Comparison of ENCODE assay signal across 1 cellular context in genomic region chr17:79803997-79804855, GRCh38.
TF ChIP-seq lines count a peak whose summit lies in the region.

No MANE protein-coding gene starts in this region.

TF ChIP-seq in HepG2, 621 proteins besides CTCF, POLR2A, EP300 and RAD21 (continued from another document and continues in another):
- TF ChIP-seq ZBTB37 (CRISPR knock-in tag; IDR thresholded peaks at IDR 0.05): no peak
- peak; percentile 50; the same call in 1 of the 2 replicates for TF ChIP-seq SP2 (CRISPR knock-in tag; IDR thresholded peaks at IDR 0.05)
- TF ChIP-seq TSC22D2 (CRISPR knock-in tag; IDR thresholded peaks at IDR 0.05; ENCODE audit: borderline replicate concordance): peak; percentile 87
- TF ChIP-seq ZNF20 (CRISPR knock-in tag; IDR thresholded peaks at IDR 0.05): peak; percentile 77; the same call in 1 of the 2 replicates
- peak; percentile 33; the same call in 1 of the 2 replicates for TF ChIP-seq NAIF1 (CRISPR knock-in tag; IDR thresholded peaks at IDR 0.05; ENCODE audit: borderline replicate concordance)
- TF ChIP-seq CREM (IDR thresholded peaks at IDR 0.05): no peak
- TF ChIP-seq CREM (CRISPR knock-in tag; IDR thresholded peaks at IDR 0.05): no peak
- TF ChIP-seq TCF7 (IDR thresholded peaks at IDR 0.05; ENCODE audit: low read depth): no peak
- TF ChIP-seq MTA1 (CRISPR knock-in tag; IDR thresholded peaks at IDR 0.05; ENCODE audit: borderline replicate concordance): peak; percentile 57
- TF ChIP-seq ZNF883 (CRISPR knock-in tag; IDR thresholded peaks at IDR 0.05; ENCODE audit: not compliant biosample characterization): peak; percentile 98
- no peak; the same call in 1 of the 2 replicates for TF ChIP-seq FOSL2 (CRISPR knock-in tag; IDR thresholded peaks at IDR 0.05)
- peak; percentile 96 for TF ChIP-seq IKZF4 (CRISPR knock-in tag; IDR thresholded peaks at IDR 0.05; ENCODE audit: borderline replicate concordance, low read depth, not compliant biosample characterization)
- peak; percentile 56; the same call in 1 of the 2 replicates for TF ChIP-seq ZKSCAN8 (CRISPR knock-in tag; IDR thresholded peaks at IDR 0.05; ENCODE audit: borderline replicate concordance)
- TF ChIP-seq SP1 (IDR thresholded peaks at IDR 0.05): no peak
- 0 out of 2 replicates have a peak, but pooled peaks have one; percentile 25 for TF ChIP-seq SP1 (CRISPR knock-in tag; IDR thresholded peaks at IDR 0.05)
- TF ChIP-seq, protein P1, sequence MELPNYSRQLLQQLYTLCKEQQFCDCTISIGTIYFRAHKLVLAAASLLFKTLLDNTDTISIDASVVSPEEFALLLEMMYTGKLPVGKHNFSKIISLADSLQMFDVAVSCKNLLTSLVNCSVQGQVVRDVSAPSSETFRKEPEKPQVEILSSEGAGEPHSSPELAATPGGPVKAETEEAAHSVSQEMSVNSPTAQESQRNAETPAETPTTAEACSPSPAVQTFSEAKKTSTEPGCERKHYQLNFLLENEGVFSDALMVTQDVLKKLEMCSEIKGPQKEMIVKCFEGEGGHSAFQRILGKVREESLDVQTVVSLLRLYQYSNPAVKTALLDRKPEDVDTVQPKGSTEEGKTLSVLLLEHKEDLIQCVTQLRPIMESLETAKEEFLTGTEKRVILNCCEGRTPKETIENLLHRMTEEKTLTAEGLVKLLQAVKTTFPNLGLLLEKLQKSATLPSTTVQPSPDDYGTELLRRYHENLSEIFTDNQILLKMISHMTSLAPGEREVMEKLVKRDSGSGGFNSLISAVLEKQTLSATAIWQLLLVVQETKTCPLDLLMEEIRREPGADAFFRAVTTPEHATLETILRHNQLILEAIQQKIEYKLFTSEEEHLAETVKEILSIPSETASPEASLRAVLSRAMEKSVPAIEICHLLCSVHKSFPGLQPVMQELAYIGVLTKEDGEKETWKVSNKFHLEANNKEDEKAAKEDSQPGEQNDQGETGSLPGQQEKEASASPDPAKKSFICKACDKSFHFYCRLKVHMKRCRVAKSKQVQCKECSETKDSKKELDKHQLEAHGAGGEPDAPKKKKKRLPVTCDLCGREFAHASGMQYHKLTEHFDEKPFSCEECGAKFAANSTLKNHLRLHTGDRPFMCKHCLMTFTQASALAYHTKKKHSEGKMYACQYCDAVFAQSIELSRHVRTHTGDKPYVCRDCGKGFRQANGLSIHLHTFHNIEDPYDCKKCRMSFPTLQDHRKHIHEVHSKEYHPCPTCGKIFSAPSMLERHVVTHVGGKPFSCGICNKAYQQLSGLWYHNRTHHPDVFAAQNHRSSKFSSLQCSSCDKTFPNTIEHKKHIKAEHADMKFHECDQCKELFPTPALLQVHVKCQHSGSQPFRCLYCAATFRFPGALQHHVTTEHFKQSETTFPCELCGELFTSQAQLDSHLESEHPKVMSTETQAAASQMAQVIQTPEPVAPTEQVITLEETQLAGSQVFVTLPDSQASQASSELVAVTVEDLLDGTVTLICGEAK (IDR thresholded peaks at IDR 0.05): no peak
- TF ChIP-seq, protein P1 (CRISPR knock-in tag; IDR thresholded peaks at IDR 0.05): peak; percentile 92
- no peak for TF ChIP-seq ZNF207 (IDR thresholded peaks at IDR 0.05; ENCODE audit: borderline replicate concordance)
- TF ChIP-seq ZUFSP (CRISPR knock-in tag; IDR thresholded peaks at IDR 0.05; ENCODE audit: borderline replicate concordance): no peak
- TF ChIP-seq ZNF572 (CRISPR knock-in tag; IDR thresholded peaks at IDR 0.05): 0 out of 2 replicates have a peak, but pooled peaks have one; percentile 7
- no peak for TF ChIP-seq DMTF1 (CRISPR knock-in tag; IDR thresholded peaks at IDR 0.05)
- TF ChIP-seq ZNF224 (CRISPR knock-in tag; IDR thresholded peaks at IDR 0.05): peak; percentile 31
- TF ChIP-seq ZNF737 (CRISPR knock-in tag; IDR thresholded peaks at IDR 0.05; ENCODE audit: borderline replicate concordance): peak; percentile 74; the same call in 1 of the 2 replicates
- TF ChIP-seq ETV5 (CRISPR knock-in tag; IDR thresholded peaks at IDR 0.05; ENCODE audit: borderline replicate concordance): peak; percentile 62
- peak; percentile 90 for TF ChIP-seq ERF (CRISPR knock-in tag; IDR thresholded peaks at IDR 0.05)
- peak; percentile 81 for TF ChIP-seq THAP11 (CRISPR knock-in tag; IDR thresholded peaks at IDR 0.05)
- TF ChIP-seq TAF1 (CRISPR knock-in tag; IDR thresholded peaks at IDR 0.05): peak; percentile 43; the same call in 1 of the 2 replicates
- peak; percentile 52 for TF ChIP-seq HNRNPLL (IDR thresholded peaks at IDR 0.05; ENCODE audit: low read depth, low read length, poor library complexity, severe bottlenecking)
- TF ChIP-seq BRD4 (CRISPR knock-in tag; IDR thresholded peaks at IDR 0.05): no peak
- TF ChIP-seq, protein P2, sequence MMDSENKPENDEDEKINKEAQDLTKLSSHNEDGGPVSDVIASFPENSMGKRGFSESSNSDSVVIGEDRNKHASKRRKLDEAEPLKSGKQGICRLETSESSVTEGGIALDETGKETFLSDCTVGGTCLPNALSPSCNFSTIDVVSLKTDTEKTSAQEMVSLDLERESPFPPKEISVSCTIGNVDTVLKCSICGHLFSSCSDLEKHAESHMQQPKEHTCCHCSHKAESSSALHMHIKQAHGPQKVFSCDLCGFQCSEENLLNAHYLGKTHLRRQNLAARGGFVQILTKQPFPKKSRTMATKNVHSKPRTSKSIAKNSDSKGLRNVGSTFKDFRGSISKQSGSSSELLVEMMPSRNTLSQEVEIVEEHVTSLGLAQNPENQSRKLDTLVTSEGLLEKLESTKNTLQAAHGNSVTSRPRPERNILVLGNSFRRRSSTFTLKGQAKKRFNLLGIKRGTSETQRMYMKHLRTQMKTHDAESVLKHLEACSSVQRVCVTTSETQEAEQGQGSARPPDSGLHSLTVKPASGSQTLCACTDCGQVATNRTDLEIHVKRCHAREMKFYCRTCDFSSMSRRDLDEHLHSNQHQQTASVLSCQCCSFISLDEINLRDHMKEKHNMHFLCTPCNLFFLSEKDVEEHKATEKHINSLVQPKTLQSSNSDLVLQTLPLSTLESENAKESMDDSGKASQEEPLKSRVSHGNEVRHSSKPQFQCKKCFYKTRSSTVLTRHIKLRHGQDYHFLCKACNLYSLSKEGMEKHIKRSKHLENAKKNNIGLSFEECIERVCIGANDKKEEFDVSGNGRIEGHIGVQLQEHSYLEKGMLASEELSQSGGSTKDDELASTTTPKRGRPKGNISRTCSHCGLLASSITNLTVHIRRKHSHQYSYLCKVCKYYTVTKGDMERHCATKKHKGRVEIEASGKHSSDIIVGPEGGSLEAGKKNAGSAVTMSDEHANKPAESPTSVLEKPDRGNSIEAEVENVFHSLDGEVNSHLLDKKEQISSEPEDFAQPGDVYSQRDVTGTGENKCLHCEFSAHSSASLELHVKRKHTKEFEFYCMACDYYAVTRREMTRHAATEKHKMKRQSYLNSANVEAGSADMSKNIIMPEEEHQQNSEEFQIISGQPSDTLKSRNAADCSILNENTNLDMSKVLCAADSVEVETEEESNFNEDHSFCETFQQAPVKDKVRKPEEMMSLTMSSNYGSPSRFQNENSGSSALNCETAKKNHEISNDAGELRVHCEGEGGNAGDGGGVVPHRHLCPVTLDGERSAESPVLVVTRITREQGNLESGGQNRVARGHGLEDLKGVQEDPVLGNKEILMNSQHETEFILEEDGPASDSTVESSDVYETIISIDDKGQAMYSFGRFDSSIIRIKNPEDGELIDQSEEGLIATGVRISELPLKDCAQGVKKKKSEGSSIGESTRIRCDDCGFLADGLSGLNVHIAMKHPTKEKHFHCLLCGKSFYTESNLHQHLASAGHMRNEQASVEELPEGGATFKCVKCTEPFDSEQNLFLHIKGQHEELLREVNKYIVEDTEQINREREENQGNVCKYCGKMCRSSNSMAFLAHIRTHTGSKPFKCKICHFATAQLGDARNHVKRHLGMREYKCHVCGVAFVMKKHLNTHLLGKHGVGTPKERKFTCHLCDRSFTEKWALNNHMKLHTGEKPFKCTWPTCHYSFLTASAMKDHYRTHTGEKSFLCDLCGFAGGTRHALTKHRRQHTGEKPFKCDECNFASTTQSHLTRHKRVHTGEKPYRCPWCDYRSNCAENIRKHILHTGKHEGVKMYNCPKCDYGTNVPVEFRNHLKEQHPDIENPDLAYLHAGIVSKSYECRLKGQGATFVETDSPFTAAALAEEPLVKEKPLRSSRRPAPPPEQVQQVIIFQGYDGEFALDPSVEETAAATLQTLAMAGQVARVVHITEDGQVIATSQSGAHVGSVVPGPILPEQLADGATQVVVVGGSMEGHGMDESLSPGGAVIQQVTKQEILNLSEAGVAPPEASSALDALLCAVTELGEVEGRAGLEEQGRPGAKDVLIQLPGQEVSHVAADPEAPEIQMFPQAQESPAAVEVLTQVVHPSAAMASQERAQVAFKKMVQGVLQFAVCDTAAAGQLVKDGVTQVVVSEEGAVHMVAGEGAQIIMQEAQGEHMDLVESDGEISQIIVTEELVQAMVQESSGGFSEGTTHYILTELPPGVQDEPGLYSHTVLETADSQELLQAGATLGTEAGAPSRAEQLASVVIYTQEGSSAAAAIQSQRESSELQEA (CRISPR knock-in tag; IDR thresholded peaks at IDR 0.05; ENCODE audit: not compliant biosample characterization): peak; percentile 94
